ENCODE assay signal across 8 cellular contexts in genomic region chr3:155870945-155871745, GRCh38. TPM values are rescaled to one million over a fixed set of nuclear protein-coding genes. Genes with fewer than 3 reads are reported as not detected.
DNase-seq lines count a peak whose midpoint lies in the region; ATAC-seq and TF ChIP-seq lines count a peak whose summit lies in the region.

No MANE protein-coding gene starts in this region.

- peak; percentile 18 for ATAC-seq in HG02623 (IDR thresholded peaks at IDR 0.05; ENCODE audit: unreplicated experiment)
- peak; percentile 55 for ATAC-seq in stimulated activated memory B cell treated with anti-CD40 and anti-IgM and Interleukin-4, amounts not matched to agents 10 μg/mL and 1 μg/mL and 100 μg/mL, for 72 hours

- TF ChIP-seq CTCF in endodermal cell (conservative IDR thresholded peaks at IDR 0.05) = no peak

- H3K9me3 ChIP-seq in endodermal cell (ENCODE audit: control insufficient read depth, low read length) (no peaks in the 10 kb centered on the region), mucosa of stomach (ENCODE audit: control insufficient read depth, low read length) (no peaks in the 10 kb centered on the region)

- H3K4me1 ChIP-seq in endodermal cell (ENCODE audit: control insufficient read depth, insufficient read depth, low read length) (peaks cover 8% of the 10 kb centered on the region), mucosa of stomach (ENCODE audit: control insufficient read depth, insufficient read depth, low read length) (no peaks in the 10 kb centered on the region)

- H3K36me3 ChIP-seq in endodermal cell (ENCODE audit: control insufficient read depth, insufficient read depth, low read length) (no peaks in the 10 kb centered on the region), mucosa of stomach (ENCODE audit: control insufficient read depth, insufficient read depth, low read length) (no peaks in the 10 kb centered on the region)

- H3K27me3 ChIP-seq in endodermal cell (ENCODE audit: control insufficient read depth, insufficient read depth, low read length, poor library complexity, severe bottlenecking) (no peaks in the 10 kb centered on the region), mucosa of stomach (ENCODE audit: control insufficient read depth, insufficient read depth, low read length) (no peaks in the 10 kb centered on the region)

- H3K27me3 Mint-ChIP-seq in endodermal cell (ENCODE audit: insufficient read depth) = no peaks in the 10 kb centered on the region
- no peaks in the 10 kb centered on the region for H3K27me3 Mint-ChIP-seq in stimulated activated memory B cell treated with anti-CD40 and anti-IgM and Interleukin-4, amounts not matched to agents 10 μg/mL and 1 μg/mL and 100 μg/mL, for 72 hours

- H3K9ac ChIP-seq in endodermal cell (ENCODE audit: extremely low read depth, low read length, poor library complexity, severe bottlenecking) (peak overlapping the region; percentile 83), mucosa of stomach (ENCODE audit: low read length) (peak overlapping the region; percentile 89)

- peak; percentile 9 for DNase-seq in NCI-H2171 (lab: John Stamatoyannopoulos, UW)
- no peak for DNase-seq in NCI-H2171 treated with DMSO at 0.1 percent for 48 hours (lab: John Stamatoyannopoulos, UW)
- DNase-seq in NCI-H1105 treated with DMSO at 0.1 percent for 48 hours (lab: John Stamatoyannopoulos, UW) = peak; percentile 49
- peak; percentile 53 for DNase-seq in activated CD8-positive, alpha-beta memory T cell treated with anti-CD3 and anti-CD28 coated beads, Interleukin-2, amount 50 U/mL, for 4 hours
- peak; percentile 78 for DNase-seq in endodermal cell

- peaks cover 19% of the 10 kb centered on the region for H3K4me1 Mint-ChIP-seq in endodermal cell
- peaks cover 27% of the 10 kb centered on the region for H3K4me1 Mint-ChIP-seq in stimulated activated memory B cell treated with anti-CD40 and anti-IgM and Interleukin-4, amounts not matched to agents 10 μg/mL and 1 μg/mL and 100 μg/mL, for 72 hours

- H3K4me3 Mint-ChIP-seq in endodermal cell = peak overlapping the region; percentile 92
- peak overlapping the region; percentile 98 for H3K4me3 Mint-ChIP-seq in stimulated activated memory B cell treated with anti-CD40 and anti-IgM and Interleukin-4, amounts not matched to agents 10 μg/mL and 1 μg/mL and 100 μg/mL, for 72 hours

- 0% methylated on average over 11 to 85 of the region's 85 CpGs for WGBS in endodermal cell (ENCODE audit: insufficient coverage in 1 of 2, insufficient read length in 1 of 2), 2 experiments

- H3K36me3 Mint-ChIP-seq in endodermal cell (ENCODE audit: low read depth) = peaks cover 1% of the 10 kb centered on the region
- H3K36me3 Mint-ChIP-seq in stimulated activated memory B cell treated with anti-CD40 and anti-IgM and Interleukin-4, amounts not matched to agents 10 μg/mL and 1 μg/mL and 100 μg/mL, for 72 hours = no peaks in the 10 kb centered on the region

- H3K27ac Mint-ChIP-seq in endodermal cell = peak overlapping the region; percentile 91
- peak overlapping the region; percentile 88 for H3K27ac Mint-ChIP-seq in stimulated activated memory B cell treated with anti-CD40 and anti-IgM and Interleukin-4, amounts not matched to agents 10 μg/mL and 1 μg/mL and 100 μg/mL, for 72 hours

- no peaks in the 10 kb centered on the region for H3K9me3 Mint-ChIP-seq in endodermal cell
- H3K9me3 Mint-ChIP-seq in stimulated activated memory B cell treated with anti-CD40 and anti-IgM and Interleukin-4, amounts not matched to agents 10 μg/mL and 1 μg/mL and 100 μg/mL, for 72 hours = no peaks in the 10 kb centered on the region

- peak overlapping the region; percentile 95 for H3K27ac ChIP-seq in endodermal cell (ENCODE audit: low read depth, low read length)

- peak overlapping the region; percentile 89 for H3K4me3 ChIP-seq in endodermal cell (ENCODE audit: low read length)
- peak overlapping the region; percentile 89 for H3K4me3 ChIP-seq in mucosa of stomach (ENCODE audit: low read length)

RNA-seq across cellular contexts. Expression of gene GMPS, which starts 0.7 kb away (rescaled TPM):
- 100 to 1,000 TPM; 112 to 138 TPM for total RNA-seq in endodermal cell
- 113 TPM for polyA plus RNA-seq in endodermal cell (2013, experiment 1 of 2)
- 106 TPM for polyA plus RNA-seq in endodermal cell (2013, experiment 2 of 2)

RNA-seq across cellular contexts. Expression of gene SLC33A1, which starts 16.9 kb away (rescaled TPM):
- 10 to 100 TPM; 24.6 to 24.8 TPM for total RNA-seq in endodermal cell
- 14.3 TPM for polyA plus RNA-seq in endodermal cell (2013, experiment 1 of 2)
- polyA plus RNA-seq in endodermal cell (2013, experiment 2 of 2) = 14.8 TPM
